ENCODE assay signal across 8 cellular contexts in genomic region chr2:18402-19271, GRCh38. TPM values are rescaled to one million over a fixed set of nuclear protein-coding genes. Genes with fewer than 3 reads are reported as not detected.
DNase-seq lines count a peak whose midpoint lies in the region; ATAC-seq and TF ChIP-seq lines count a peak whose summit lies in the region.

No MANE protein-coding gene starts in this region.

- no peak overlapping the region for H4K91ac ChIP-seq in neuronal stem cell (ENCODE audit: low read depth, low read length, poor library complexity)

- H3K9ac ChIP-seq in HCT116 (ENCODE audit: low read length) (no peak overlapping the region), neuronal stem cell (ENCODE audit: low read depth, low read length, poor library complexity) (no peak overlapping the region)

- H3K79me1 ChIP-seq in neuronal stem cell (ENCODE audit: low read depth, low read length), result no peaks in the 10 kb centered on the region

- CTCF ChIA-PET in HCT116 (lab: Charles Lee), result interaction anchor here (1.0 to 3.2 kb wide), 5 partner anchors 18 to 142 kb away, joined by 3 to 41 read pairs (median 3); no protein-coding TSS in a partner anchor

- POLR2A ChIA-PET in HCT116 (lab: Charles Lee), result no interaction called here

- no peak overlapping the region for H4K8ac ChIP-seq in neuronal stem cell (ENCODE audit: low read depth, low read length)

- no peak overlapping the region for H2BK12ac ChIP-seq in neuronal stem cell (ENCODE audit: low read length)

- RAD21 ChIA-PET in HCT116 (lab: Charles Lee; ENCODE audit: low non-redundant PET in 1 of 2, low total read pairs in 2 of 2, uncharacterized antibody in 2 of 2, unreplicated experiment in 2 of 2), result interaction anchor here (0.8 to 1.6 kb wide), 3 partner anchors 123 to 124 kb away, joined by 3 to 7 read pairs (median 6); no protein-coding TSS in a partner anchor

- H3K9me2 ChIP-seq in HCT116 (ENCODE audit: insufficient read depth), result no peaks in the 10 kb centered on the region

- no peak overlapping the region for H3K14ac ChIP-seq in neuronal stem cell (ENCODE audit: low read length)

- WGBS in body of pancreas, 2 donors, result 55 to 56% methylated on average over 14 of the region's 14 CpGs
- no CpG with 5 or more reads among the region's 14 CpGs for WGBS in neuronal stem cell (ENCODE audit: extremely low coverage in 2 of 2, insufficient read length in 2 of 2, insufficient replicate concordance in 1 of 2), 2 donors

- intact Hi-C loops in HCT116 (cut with micrococcal nuclease) (no loop called here), body of pancreas (cut with DNase I) (no loop called here), lower lobe of right lung (cut with DNase I) (no loop called here)

- no peak overlapping the region for H2BK15ac ChIP-seq in neuronal stem cell (ENCODE audit: low read length)

- no peaks in the 10 kb centered on the region for H4K20me1 ChIP-seq in HCT116 (ENCODE audit: insufficient read depth)

- H3K18ac ChIP-seq in neuronal stem cell (ENCODE audit: low read length), result no peak overlapping the region

- H3K4me2 ChIP-seq in HCT116 (ENCODE audit: low read length) (no peak overlapping the region), neuronal stem cell (ENCODE audit: insufficient read depth, low read length, poor library complexity, severe bottlenecking) (no peak overlapping the region)

- H3K23ac ChIP-seq in neuronal stem cell (ENCODE audit: low read depth, low read length, poor library complexity), result no peak overlapping the region

- H2BK120ac ChIP-seq in neuronal stem cell (ENCODE audit: low read depth, low read length), result no peak overlapping the region

- no peak overlapping the region for H2AFZ ChIP-seq in HCT116 (ENCODE audit: low read depth, low read length, poor library complexity, severe bottlenecking)
- no peak overlapping the region for H2AFZ ChIP-seq in neuronal stem cell (ENCODE audit: low read length)

- H3K27ac ChIP-seq in HCT116 (ENCODE audit: low read depth, low read length), result no peak overlapping the region
- peak overlapping the region in 3 of 4 donors; percentile 81 to 87 (median 85) for H3K27ac ChIP-seq in body of pancreas
- H3K27ac ChIP-seq in lower lobe of right lung, result no peak overlapping the region
- H3K27ac ChIP-seq in neuronal stem cell (replicated peaks; ENCODE audit: low read length), result no peak overlapping the region

- DNase-seq in AG09319 (ENCODE audit: extremely low read depth, low read depth) (no peak), HCT116 (ENCODE audit: low read depth, low spot score) (no peak), body of pancreas (peak in 2 of 4 donors; percentile 31 to 51), lower lobe of right lung (no peak), neuronal stem cell (ENCODE audit: low spot score) (no peak), activated T-cell treated with anti-CD3 and anti-CD28 coated beads for 4 hours (no peak)
- no peak for DNase-seq in effector CD4-positive, alpha-beta T cell

- H3K4me3 ChIP-seq in HCT116 (replicated peaks in 1 of 2; ENCODE audit: low read depth in 1 of 2, low read length in 2 of 2), result no peak overlapping the region
- no peak overlapping the region for H3K4me3 ChIP-seq in body of pancreas
- no peak overlapping the region for H3K4me3 ChIP-seq in lower lobe of right lung
- H3K4me3 ChIP-seq in neuronal stem cell (ENCODE audit: low read length in 2 of 2), result no peak overlapping the region

- BruUV-seq in HCT116 (replicated peaks; lab: Mats Ljungman, UMichigan), result no TSS peak

- H3K36me3 ChIP-seq in HCT116 (ENCODE audit: control insufficient read depth in 1 of 2, insufficient read depth in 2 of 2, low read length in 2 of 2), result no peaks in the 10 kb centered on the region
- H3K36me3 ChIP-seq in body of pancreas (replicated peaks in 1 of 2; ENCODE audit: insufficient read depth in 1 of 2, low read depth in 2 of 2), result no peaks in the 10 kb centered on the region
- H3K36me3 ChIP-seq in lower lobe of right lung, result no peaks in the 10 kb centered on the region
- H3K36me3 ChIP-seq in neuronal stem cell (replicated peaks in 1 of 2; ENCODE audit: control insufficient read depth in 2 of 2, insufficient read depth in 2 of 2, low read length in 2 of 2), result no peaks in the 10 kb centered on the region

- TF ChIP-seq RAD21 in HCT116 (IDR thresholded peaks at IDR 0.05; ENCODE audit: low read depth), result peak; percentile 93

- H2BK5ac ChIP-seq in neuronal stem cell (ENCODE audit: low read length), result no peak overlapping the region

- TF ChIP-seq POLR2A in HCT116 (IDR thresholded peaks at IDR 0.05; ENCODE audit: borderline replicate concordance, extremely low read depth, insufficient read depth, insufficient read length), result no peak
- TF ChIP-seq POLR2A in body of pancreas (IDR thresholded peaks at IDR 0.05), result no peak

- no peak overlapping the region for H2AK5ac ChIP-seq in neuronal stem cell (ENCODE audit: low read depth, low read length)

- ATAC-seq in HCT116 (peak; percentile 87), body of pancreas (peak; percentile 57), lower lobe of right lung (peak in 1 of 2 donors; percentile 67), HG03439 (IDR thresholded peaks at IDR 0.05; ENCODE audit: unreplicated experiment) (no peak)

- H3K4me1 ChIP-seq in HCT116 (ENCODE audit: control insufficient read depth in 1 of 2, insufficient read depth in 2 of 2, low read length in 2 of 2) (no peaks in the 10 kb centered on the region), body of pancreas (peaks cover 58% of the 10 kb centered on the region), lower lobe of right lung (no peaks in the 10 kb centered on the region), neuronal stem cell (ENCODE audit: control insufficient read depth in 2 of 2, insufficient read depth in 1 of 2, low read depth in 1 of 2, low read length in 2 of 2) (no peaks in the 10 kb centered on the region)

- no peak overlapping the region for H3K4ac ChIP-seq in neuronal stem cell (ENCODE audit: low read length)

- TF ChIP-seq CTCF in AG09319 (IDR thresholded peaks at IDR 0.05; ENCODE audit: low read depth, low read length) (peak; percentile 31), HCT116 (IDR thresholded peaks at IDR 0.05 in 2 of 3, conservative IDR thresholded peaks at IDR 0.05 in 1 of 3; ENCODE audit: borderline replicate concordance in 1 of 3, insufficient read depth in 1 of 3, low read depth in 2 of 3, low read length in 2 of 3) (peak; percentile 72 to 90 (median 84)), body of pancreas (IDR thresholded peaks at IDR 0.05) (peak; percentile 53 to 80 (median 71)), lower lobe of right lung (IDR thresholded peaks at IDR 0.05) (peak; percentile 52)

- H3K27me3 ChIP-seq in HCT116 (ENCODE audit: insufficient read depth, low read length), result no peaks in the 10 kb centered on the region
- H3K27me3 ChIP-seq in body of pancreas, result no peaks in the 10 kb centered on the region
- H3K27me3 ChIP-seq in lower lobe of right lung (ENCODE audit: low read depth), result no peaks in the 10 kb centered on the region
- H3K27me3 ChIP-seq in neuronal stem cell (ENCODE audit: control insufficient read depth in 3 of 3, insufficient read depth in 3 of 3, low read depth in 1 of 3, low read length in 3 of 3), result no peaks in the 10 kb centered on the region

- no peaks in the 10 kb centered on the region for H3K79me2 ChIP-seq in HCT116 (ENCODE audit: insufficient read depth, low read length)

- H3K9me3 ChIP-seq in HCT116 (ENCODE audit: control insufficient read depth in 1 of 2, insufficient read depth in 1 of 2, low read depth in 1 of 2, low read length in 2 of 2), result no peaks in the 10 kb centered on the region
- H3K9me3 ChIP-seq in body of pancreas, result no peaks in the 10 kb centered on the region
- no peaks in the 10 kb centered on the region for H3K9me3 ChIP-seq in lower lobe of right lung
- H3K9me3 ChIP-seq in neuronal stem cell (replicated peaks in 1 of 2; ENCODE audit: control insufficient read depth in 2 of 2, insufficient read depth in 1 of 2, low read depth in 1 of 2, low read length in 2 of 2), result no peaks in the 10 kb centered on the region

TF ChIP-seq in HCT116, 20 proteins besides CTCF, POLR2A, EP300 and RAD21 (continues in another document):
- TF ChIP-seq EZH2 (IDR thresholded peaks at IDR 0.05), result no peak
- no peak for TF ChIP-seq POLR2AphosphoS5 (IDR thresholded peaks at IDR 0.05; ENCODE audit: low read depth, low read length)
- no peak for TF ChIP-seq ZBTB33 (IDR thresholded peaks at IDR 0.05; ENCODE audit: extremely low read depth, insufficient replicate concordance, low read length)
- TF ChIP-seq SP1 (IDR thresholded peaks at IDR 0.05; ENCODE audit: low read depth), result no peak
- TF ChIP-seq YY1 (IDR thresholded peaks at IDR 0.05; ENCODE audit: extremely low read depth, insufficient replicate concordance, low read depth, low read length), result no peak
- TF ChIP-seq ZNF274 (IDR thresholded peaks at IDR 0.05; ENCODE audit: low read depth, low read length), result no peak

RNA-seq across cellular contexts. Expression of gene FAM110C, which starts 27.7 kb away (rescaled TPM):
- total RNA-seq in HCT116 (2021; ENCODE audit: unreplicated experiment), result 20.3 TPM
- 14.0 and 16.0 TPM in 2 replicates for polyA plus RNA-seq in HCT116 (2012)
- 10 to 100 TPM; 16.6 to 20.4 TPM for total RNA-seq in body of pancreas
- total RNA-seq in lower lobe of right lung, result 3.6 TPM
- polyA plus RNA-seq in neuronal stem cell (2013, experiment 1 of 2), result 0.46 TPM
- 0.53 TPM for polyA plus RNA-seq in neuronal stem cell (2013, experiment 2 of 2)

Comparison
In these comparisons a context has a peak if more than half of its experiments do, and no peak if none do; other contexts are left out.
1. CTCF ChIP-seq: peak in every context shown above with its lines; median percentile 84 in HCT116; 71 in body of pancreas; 52 in lower lobe of right lung; 31 in AG09319.
2. H3K27ac ChIP-seq: peak in body of pancreas (3 of 4); none in HCT116 (single experiment), lower lobe of right lung (single experiment) and neuronal stem cell (single experiment).